Comparison of ENCODE assay signal across 2 cellular contexts in the genomic region with DNA sequence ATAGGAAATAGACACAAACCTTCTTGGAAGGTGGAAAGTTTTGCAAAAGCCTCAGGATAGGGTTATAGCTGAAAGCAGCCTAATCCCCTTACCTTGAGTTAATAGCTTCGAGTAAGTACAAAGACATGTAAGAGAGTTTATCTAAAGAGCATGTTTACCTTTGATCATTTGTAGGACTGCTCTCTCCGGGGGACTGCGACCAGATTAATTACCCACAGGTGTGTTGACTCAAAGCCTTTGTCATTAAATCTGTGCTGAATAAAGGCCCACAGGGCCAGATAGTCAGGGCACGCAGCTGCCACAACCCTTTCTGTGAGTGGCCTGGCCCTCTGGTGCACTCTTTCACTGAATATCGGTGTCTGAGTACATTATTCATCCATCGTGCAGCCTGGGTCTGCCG.
TF ChIP-seq lines count a peak whose summit lies in the region.

No MANE protein-coding gene starts in this region.

TF ChIP-seq in IMR-90, 13 proteins besides CTCF, POLR2A, EP300 and RAD21:
- TF ChIP-seq, protein P1, sequence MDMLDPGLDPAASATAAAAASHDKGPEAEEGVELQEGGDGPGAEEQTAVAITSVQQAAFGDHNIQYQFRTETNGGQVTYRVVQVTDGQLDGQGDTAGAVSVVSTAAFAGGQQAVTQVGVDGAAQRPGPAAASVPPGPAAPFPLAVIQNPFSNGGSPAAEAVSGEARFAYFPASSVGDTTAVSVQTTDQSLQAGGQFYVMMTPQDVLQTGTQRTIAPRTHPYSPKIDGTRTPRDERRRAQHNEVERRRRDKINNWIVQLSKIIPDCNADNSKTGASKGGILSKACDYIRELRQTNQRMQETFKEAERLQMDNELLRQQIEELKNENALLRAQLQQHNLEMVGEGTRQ (IDR thresholded peaks at IDR 0.05; ENCODE audit: low read depth, low read length), result no peak
- TF ChIP-seq BHLHE40 (IDR thresholded peaks at IDR 0.05; ENCODE audit: low read depth, low read length) (no peak), CEBPB (IDR thresholded peaks at IDR 0.05; ENCODE audit: low read depth, low read length) (no peak), FOS (IDR thresholded peaks at IDR 0.05; ENCODE audit: low read depth, low read length) (no peak), MXI1 (IDR thresholded peaks at IDR 0.05; ENCODE audit: borderline replicate concordance, low read depth, low read length) (no peak), NFE2L2 (IDR thresholded peaks at IDR 0.05; ENCODE audit: low read depth, low read length) (no peak), MAZ (IDR thresholded peaks at IDR 0.05; ENCODE audit: borderline replicate concordance, low read depth, low read length) (no peak), RFX5 (IDR thresholded peaks at IDR 0.05; ENCODE audit: low read depth, low read length) (no peak), CHD1 (IDR thresholded peaks at IDR 0.05; ENCODE audit: low read depth, low read length) (no peak), SMC3 (IDR thresholded peaks at IDR 0.05; ENCODE audit: low read depth, low read length) (no peak), MAFK (IDR thresholded peaks at IDR 0.05; ENCODE audit: low read depth, low read length) (no peak), RCOR1 (IDR thresholded peaks at IDR 0.05; ENCODE audit: insufficient replicate concordance, low read length) (no peak)
- TF ChIP-seq, protein P2, sequence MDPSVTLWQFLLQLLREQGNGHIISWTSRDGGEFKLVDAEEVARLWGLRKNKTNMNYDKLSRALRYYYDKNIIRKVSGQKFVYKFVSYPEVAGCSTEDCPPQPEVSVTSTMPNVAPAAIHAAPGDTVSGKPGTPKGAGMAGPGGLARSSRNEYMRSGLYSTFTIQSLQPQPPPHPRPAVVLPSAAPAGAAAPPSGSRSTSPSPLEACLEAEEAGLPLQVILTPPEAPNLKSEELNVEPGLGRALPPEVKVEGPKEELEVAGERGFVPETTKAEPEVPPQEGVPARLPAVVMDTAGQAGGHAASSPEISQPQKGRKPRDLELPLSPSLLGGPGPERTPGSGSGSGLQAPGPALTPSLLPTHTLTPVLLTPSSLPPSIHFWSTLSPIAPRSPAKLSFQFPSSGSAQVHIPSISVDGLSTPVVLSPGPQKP (IDR thresholded peaks at IDR 0.05; ENCODE audit: borderline replicate concordance, low read depth, low read length), result no peak
TF ChIP-seq in IMR-90: peak in this region for 0.

TF ChIP-seq in K562, 482 proteins besides CTCF, POLR2A, EP300 and RAD21:
- TF ChIP-seq SMARCE1 (IDR thresholded peaks at IDR 0.05) (no peak), ZNF586 (CRISPR knock-in tag; conservative IDR thresholded peaks at IDR 0.05) (no peak), ZNF174 (CRISPR knock-in tag; IDR thresholded peaks at IDR 0.05) (no peak), ETV6 (IDR thresholded peaks at IDR 0.05; ENCODE audit: borderline replicate concordance in 1 of 2, low read depth in 2 of 2, low read length in 1 of 2) (no peak), ETV6 (CRISPR knock-in tag; IDR thresholded peaks at IDR 0.05; ENCODE audit: borderline replicate concordance) (no peak), CBX3 (IDR thresholded peaks at IDR 0.05; ENCODE audit: borderline replicate concordance in 1 of 2, low read length in 2 of 2) (0 out of 3 replicates have a peak, but pooled peaks of 1 of the 2 experiments have one; percentile 48), RBM17 (IDR thresholded peaks at IDR 0.05; ENCODE audit: borderline replicate concordance, low read depth, low read length) (no peak), BRF1 (IDR thresholded peaks at IDR 0.05; ENCODE audit: borderline replicate concordance, extremely low read depth, insufficient read length) (no peak), FOXK1 (CRISPR knock-in tag; IDR thresholded peaks at IDR 0.05; ENCODE audit: borderline replicate concordance) (no peak), ZNF507 (tag; conservative IDR thresholded peaks at IDR 0.05) (no peak), HEY1 (CRISPR knock-in tag; IDR thresholded peaks at IDR 0.05; ENCODE audit: borderline replicate concordance) (no peak), KDM1A (IDR thresholded peaks at IDR 0.05) (0 out of 4 replicates have a peak, but pooled peaks of 1 of the 2 experiments have one; percentile 30), FOXA3 (CRISPR knock-in tag; conservative IDR thresholded peaks at IDR 0.05 in 1 of 2, IDR thresholded peaks at IDR 0.05 in 1 of 2) (peak; percentile 50 to 63; a peak in 2 of 4 replicates), RBBP5 (IDR thresholded peaks at IDR 0.05; ENCODE audit: borderline replicate concordance, insufficient read depth, low read length, poor library complexity, severe bottlenecking) (no peak), ZBTB17 (CRISPR knock-in tag; IDR thresholded peaks at IDR 0.05) (no peak)
- TF ChIP-seq, protein P3, sequence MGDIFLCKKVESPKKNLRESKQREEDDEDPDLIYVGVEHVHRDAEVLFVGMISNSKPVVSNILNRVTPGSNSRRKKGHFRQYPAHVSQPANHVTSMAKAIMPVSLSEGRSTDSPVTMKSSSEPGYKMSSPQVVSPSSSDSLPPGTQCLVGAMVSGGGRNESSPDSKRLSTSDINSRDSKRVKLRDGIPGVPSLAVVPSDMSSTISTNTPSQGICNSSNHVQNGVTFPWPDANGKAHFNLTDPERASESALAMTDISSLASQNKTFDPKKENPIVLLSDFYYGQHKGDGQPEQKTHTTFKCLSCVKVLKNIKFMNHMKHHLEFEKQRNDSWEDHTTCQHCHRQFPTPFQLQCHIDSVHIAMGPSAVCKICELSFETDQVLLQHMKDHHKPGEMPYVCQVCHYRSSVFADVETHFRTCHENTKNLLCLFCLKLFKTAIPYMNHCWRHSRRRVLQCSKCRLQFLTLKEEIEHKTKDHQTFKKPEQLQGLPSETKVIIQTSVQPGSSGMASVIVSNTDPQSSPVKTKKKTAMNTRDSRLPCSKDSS (IDR thresholded peaks at IDR 0.05; ENCODE audit: low read depth, partially characterized antibody), result peak; percentile 16
TF ChIP-seq in K562: peak in this region for 4.
